Comparison of ENCODE assay signal across 1 cellular context in genomic region chr3:177196473-177197040, GRCh38.
A peak's percentile ranks its signal among the peaks of the same experiment; 100 is the strongest.
TF ChIP-seq lines count a peak whose summit lies in the region.

No MANE protein-coding gene starts in this region.

TF ChIP-seq in HepG2, 621 proteins besides CTCF, POLR2A, EP300 and RAD21 (continued from another document):
- TF ChIP-seq, protein P1, sequence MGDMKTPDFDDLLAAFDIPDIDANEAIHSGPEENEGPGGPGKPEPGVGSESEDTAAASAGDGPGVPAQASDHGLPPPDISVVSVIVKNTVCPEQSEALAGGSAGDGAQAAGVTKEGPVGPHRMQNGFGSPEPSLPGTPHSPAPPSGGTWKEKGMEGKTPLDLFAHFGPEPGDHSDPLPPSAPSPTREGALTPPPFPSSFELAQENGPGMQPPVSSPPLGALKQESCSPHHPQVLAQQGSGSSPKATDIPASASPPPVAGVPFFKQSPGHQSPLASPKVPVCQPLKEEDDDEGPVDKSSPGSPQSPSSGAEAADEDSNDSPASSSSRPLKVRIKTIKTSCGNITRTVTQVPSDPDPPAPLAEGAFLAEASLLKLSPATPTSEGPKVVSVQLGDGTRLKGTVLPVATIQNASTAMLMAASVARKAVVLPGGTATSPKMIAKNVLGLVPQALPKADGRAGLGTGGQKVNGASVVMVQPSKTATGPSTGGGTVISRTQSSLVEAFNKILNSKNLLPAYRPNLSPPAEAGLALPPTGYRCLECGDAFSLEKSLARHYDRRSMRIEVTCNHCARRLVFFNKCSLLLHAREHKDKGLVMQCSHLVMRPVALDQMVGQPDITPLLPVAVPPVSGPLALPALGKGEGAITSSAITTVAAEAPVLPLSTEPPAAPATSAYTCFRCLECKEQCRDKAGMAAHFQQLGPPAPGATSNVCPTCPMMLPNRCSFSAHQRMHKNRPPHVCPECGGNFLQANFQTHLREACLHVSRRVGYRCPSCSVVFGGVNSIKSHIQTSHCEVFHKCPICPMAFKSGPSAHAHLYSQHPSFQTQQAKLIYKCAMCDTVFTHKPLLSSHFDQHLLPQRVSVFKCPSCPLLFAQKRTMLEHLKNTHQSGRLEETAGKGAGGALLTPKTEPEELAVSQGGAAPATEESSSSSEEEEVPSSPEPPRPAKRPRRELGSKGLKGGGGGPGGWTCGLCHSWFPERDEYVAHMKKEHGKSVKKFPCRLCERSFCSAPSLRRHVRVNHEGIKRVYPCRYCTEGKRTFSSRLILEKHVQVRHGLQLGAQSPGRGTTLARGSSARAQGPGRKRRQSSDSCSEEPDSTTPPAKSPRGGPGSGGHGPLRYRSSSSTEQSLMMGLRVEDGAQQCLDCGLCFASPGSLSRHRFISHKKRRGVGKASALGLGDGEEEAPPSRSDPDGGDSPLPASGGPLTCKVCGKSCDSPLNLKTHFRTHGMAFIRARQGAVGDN (CRISPR knock-in tag; IDR thresholded peaks at IDR 0.05): peak; percentile 23; the same call in 1 of the 2 replicates
- no peak for TF ChIP-seq CREB3 (CRISPR knock-in tag; IDR thresholded peaks at IDR 0.05)
- no peak for TF ChIP-seq FOXM1 (CRISPR knock-in tag; IDR thresholded peaks at IDR 0.05)
- TF ChIP-seq, protein P2, sequence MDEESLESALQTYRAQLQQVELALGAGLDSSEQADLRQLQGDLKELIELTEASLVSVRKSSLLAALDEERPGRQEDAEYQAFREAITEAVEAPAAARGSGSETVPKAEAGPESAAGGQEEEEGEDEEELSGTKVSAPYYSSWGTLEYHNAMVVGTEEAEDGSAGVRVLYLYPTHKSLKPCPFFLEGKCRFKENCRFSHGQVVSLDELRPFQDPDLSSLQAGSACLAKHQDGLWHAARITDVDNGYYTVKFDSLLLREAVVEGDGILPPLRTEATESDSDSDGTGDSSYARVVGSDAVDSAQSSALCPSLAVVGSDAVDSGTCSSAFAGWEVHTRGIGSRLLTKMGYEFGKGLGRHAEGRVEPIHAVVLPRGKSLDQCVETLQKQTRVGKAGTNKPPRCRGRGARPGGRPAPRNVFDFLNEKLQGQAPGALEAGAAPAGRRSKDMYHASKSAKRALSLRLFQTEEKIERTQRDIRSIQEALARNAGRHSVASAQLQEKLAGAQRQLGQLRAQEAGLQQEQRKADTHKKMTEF (CRISPR knock-in tag; IDR thresholded peaks at IDR 0.05): 0 out of 2 replicates have a peak, but pooled peaks have one; percentile 25
- TF ChIP-seq ZFX (CRISPR knock-in tag; IDR thresholded peaks at IDR 0.05; ENCODE audit: low read depth): peak; percentile 45
- 0 out of 2 replicates have a peak, but pooled peaks have one; percentile 21 for TF ChIP-seq PCBP1 (IDR thresholded peaks at IDR 0.05; ENCODE audit: borderline replicate concordance, low read depth, low read length)
- TF ChIP-seq DMAP1 (CRISPR knock-in tag; IDR thresholded peaks at IDR 0.05): peak; percentile 22; the same call in 1 of the 2 replicates
- TF ChIP-seq ZNF572 (CRISPR knock-in tag; IDR thresholded peaks at IDR 0.05): no peak
- TF ChIP-seq BHLHE40 (IDR thresholded peaks at IDR 0.05; ENCODE audit: low read length): peak; percentile 65
- peak; percentile 30; the same call in 1 of the 2 replicates for TF ChIP-seq CCDC6 (CRISPR knock-in tag; IDR thresholded peaks at IDR 0.05)
- 0 out of 2 replicates have a peak, but pooled peaks have one; percentile 10 for TF ChIP-seq ZNF430 (CRISPR knock-in tag; IDR thresholded peaks at IDR 0.05)
- TF ChIP-seq ZNF234 (CRISPR knock-in tag; conservative IDR thresholded peaks at IDR 0.05): no peak
- TF ChIP-seq MAZ (IDR thresholded peaks at IDR 0.05; ENCODE audit: borderline replicate concordance, low read depth, low read length): no peak; the same call in 1 of the 2 replicates
- 0 out of 2 replicates have a peak, but pooled peaks have one; percentile 20 for TF ChIP-seq MAZ (CRISPR knock-in tag; IDR thresholded peaks at IDR 0.05; ENCODE audit: low read depth)
- 0 out of 2 replicates have a peak, but pooled peaks have one; percentile 8 for TF ChIP-seq CHD2 (IDR thresholded peaks at IDR 0.05; ENCODE audit: low read depth, low read length)
- TF ChIP-seq ZFAT (CRISPR knock-in tag; conservative IDR thresholded peaks at IDR 0.05): no peak
- no peak for TF ChIP-seq TBP (CRISPR knock-in tag; IDR thresholded peaks at IDR 0.05)
- no peak for TF ChIP-seq NFYC (CRISPR knock-in tag; IDR thresholded peaks at IDR 0.05)
- no peak for TF ChIP-seq ZNF709 (CRISPR knock-in tag; IDR thresholded peaks at IDR 0.05)
- TF ChIP-seq, protein P3, sequence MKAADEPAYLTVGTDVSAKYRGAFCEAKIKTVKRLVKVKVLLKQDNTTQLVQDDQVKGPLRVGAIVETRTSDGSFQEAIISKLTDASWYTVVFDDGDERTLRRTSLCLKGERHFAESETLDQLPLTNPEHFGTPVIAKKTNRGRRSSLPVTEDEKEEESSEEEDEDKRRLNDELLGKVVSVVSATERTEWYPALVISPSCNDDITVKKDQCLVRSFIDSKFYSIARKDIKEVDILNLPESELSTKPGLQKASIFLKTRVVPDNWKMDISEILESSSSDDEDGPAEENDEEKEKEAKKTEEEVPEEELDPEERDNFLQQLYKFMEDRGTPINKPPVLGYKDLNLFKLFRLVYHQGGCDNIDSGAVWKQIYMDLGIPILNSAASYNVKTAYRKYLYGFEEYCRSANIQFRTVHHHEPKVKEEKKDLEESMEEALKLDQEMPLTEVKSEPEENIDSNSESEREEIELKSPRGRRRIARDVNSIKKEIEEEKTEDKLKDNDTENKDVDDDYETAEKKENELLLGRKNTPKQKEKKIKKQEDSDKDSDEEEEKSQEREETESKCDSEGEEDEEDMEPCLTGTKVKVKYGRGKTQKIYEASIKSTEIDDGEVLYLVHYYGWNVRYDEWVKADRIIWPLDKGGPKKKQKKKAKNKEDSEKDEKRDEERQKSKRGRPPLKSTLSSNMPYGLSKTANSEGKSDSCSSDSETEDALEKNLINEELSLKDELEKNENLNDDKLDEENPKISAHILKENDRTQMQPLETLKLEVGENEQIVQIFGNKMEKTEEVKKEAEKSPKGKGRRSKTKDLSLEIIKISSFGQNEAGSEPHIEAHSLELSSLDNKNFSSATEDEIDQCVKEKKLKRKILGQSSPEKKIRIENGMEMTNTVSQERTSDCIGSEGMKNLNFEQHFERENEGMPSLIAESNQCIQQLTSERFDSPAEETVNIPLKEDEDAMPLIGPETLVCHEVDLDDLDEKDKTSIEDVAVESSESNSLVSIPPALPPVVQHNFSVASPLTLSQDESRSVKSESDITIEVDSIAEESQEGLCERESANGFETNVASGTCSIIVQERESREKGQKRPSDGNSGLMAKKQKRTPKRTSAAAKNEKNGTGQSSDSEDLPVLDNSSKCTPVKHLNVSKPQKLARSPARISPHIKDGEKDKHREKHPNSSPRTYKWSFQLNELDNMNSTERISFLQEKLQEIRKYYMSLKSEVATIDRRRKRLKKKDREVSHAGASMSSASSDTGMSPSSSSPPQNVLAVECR (CRISPR knock-in tag; IDR thresholded peaks at IDR 0.05; ENCODE audit: borderline replicate concordance): peak; percentile 34; the same call in 1 of the 2 replicates
- 0 out of 2 replicates have a peak, but pooled peaks have one; percentile 16 for TF ChIP-seq SAP130 (CRISPR knock-in tag; IDR thresholded peaks at IDR 0.05; ENCODE audit: low read depth)
- TF ChIP-seq NONO (IDR thresholded peaks at IDR 0.05): no peak
- 0 out of 2 replicates have a peak, but pooled peaks have one; percentile 4 for TF ChIP-seq NONO (CRISPR knock-in tag; conservative IDR thresholded peaks at IDR 0.05)
- TF ChIP-seq, protein P4, sequence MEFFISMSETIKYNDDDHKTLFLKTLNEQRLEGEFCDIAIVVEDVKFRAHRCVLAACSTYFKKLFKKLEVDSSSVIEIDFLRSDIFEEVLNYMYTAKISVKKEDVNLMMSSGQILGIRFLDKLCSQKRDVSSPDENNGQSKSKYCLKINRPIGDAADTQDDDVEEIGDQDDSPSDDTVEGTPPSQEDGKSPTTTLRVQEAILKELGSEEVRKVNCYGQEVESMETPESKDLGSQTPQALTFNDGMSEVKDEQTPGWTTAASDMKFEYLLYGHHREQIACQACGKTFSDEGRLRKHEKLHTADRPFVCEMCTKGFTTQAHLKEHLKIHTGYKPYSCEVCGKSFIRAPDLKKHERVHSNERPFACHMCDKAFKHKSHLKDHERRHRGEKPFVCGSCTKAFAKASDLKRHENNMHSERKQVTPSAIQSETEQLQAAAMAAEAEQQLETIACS (CRISPR knock-in tag; IDR thresholded peaks at IDR 0.05): 0 out of 2 replicates have a peak, but pooled peaks have one; percentile 60
- 0 out of 2 replicates have a peak, but pooled peaks have one; percentile 15 for TF ChIP-seq ZBTB44 (CRISPR knock-in tag; IDR thresholded peaks at IDR 0.05)
- peak; percentile 48 for TF ChIP-seq ZFY (CRISPR knock-in tag; IDR thresholded peaks at IDR 0.05)
- no peak for TF ChIP-seq ZSCAN30 (CRISPR knock-in tag; IDR thresholded peaks at IDR 0.05)
- no peak for TF ChIP-seq DBP (CRISPR knock-in tag; IDR thresholded peaks at IDR 0.05; ENCODE audit: not compliant biosample characterization)
- no peak for TF ChIP-seq CSRNP1 (CRISPR knock-in tag; IDR thresholded peaks at IDR 0.05)
